Comparison of ENCODE assay signal across 20 cellular contexts in genomic region chr1:22327411-22327810, GRCh38.
"Had no signal": no experiment of that assay in that cellular context is flagged by ENCODE, and none has a peak within 500 bp of the region (broad histone marks: within the 10 kb centered on the region; RNA-seq: fewer than 3 reads in every experiment).

No MANE protein-coding gene starts in this region.

- H3K27ac ChIP-seq: ascending aorta, brain microvascular endothelial cell, dorsolateral prefrontal cortex, esophagus squamous epithelium, gastrocnemius medialis, spleen, thoracic aorta, upper lobe of left lung, WERI-Rb-1 had no signal

- ATAC-seq: activated CD8-positive, alpha-beta T cell treated with anti-CD3 and anti-CD28 coated beads, Interleukin-2, amount 10 ng/mL, durations not matched to agents 7 days and 5 days; activated naive CD4-positive, alpha-beta T cell treated with anti-CD3 and anti-CD28 coated beads, Interleukin-2, amount 50 U/mL, for 72 hours; activated T-helper 17 cell treated with anti-CD3 and anti-CD28 coated beads, Interleukin-2, amount 50 U/mL, for 72 hours; gastrocnemius medialis; left cardiac atrium had no signal

- H3K4me1 ChIP-seq: ascending aorta, esophagus squamous epithelium, gastrocnemius medialis, spleen, upper lobe of left lung had no signal

- H3K27ac Mint-ChIP-seq: activated CD8-positive, alpha-beta T cell treated with anti-CD3 and anti-CD28 coated beads, Interleukin-2, amount 10 ng/mL, durations not matched to agents 7 days and 5 days; activated naive CD4-positive, alpha-beta T cell treated with anti-CD3 and anti-CD28 coated beads, Interleukin-2, amount 50 U/mL, for 72 hours; activated T-cell treated with anti-CD3 and anti-CD28 coated beads, Interleukin-2, amount 50 U/mL, for 24 hours; activated T-helper 17 cell treated with anti-CD3 and anti-CD28 coated beads, Interleukin-2, amount 50 U/mL, for 72 hours; memory B cell had no signal

- H3K9me3 Mint-ChIP-seq: activated naive CD4-positive, alpha-beta T cell treated with anti-CD3 and anti-CD28 coated beads, Interleukin-2, amount 50 U/mL, for 72 hours; activated T-cell treated with anti-CD3 and anti-CD28 coated beads, Interleukin-2, amount 50 U/mL, for 24 hours; activated T-helper 17 cell treated with anti-CD3 and anti-CD28 coated beads, Interleukin-2, amount 50 U/mL, for 72 hours; memory B cell had no signal

- DNase-seq: activated CD4-positive, alpha-beta T cell treated with anti-CD3 and anti-CD28 coated beads, Interleukin-2, amount 50 U/mL, for 1 hour; activated CD8-positive, alpha-beta T cell treated with anti-CD3 and anti-CD28 coated beads, Interleukin-2, amount 10 ng/mL, durations not matched to agents 7 days and 5 days; activated T-cell treated with anti-CD3 and anti-CD28 coated beads, Interleukin-2, amount 50 U/mL, for 24 hours; brain microvascular endothelial cell; central memory CD4-positive, alpha-beta T cell; esophagus squamous epithelium; gastrocnemius medialis; hypothalamus; left cardiac atrium; retina; spleen; T-helper 1 cell; upper lobe of left lung; WERI-Rb-1 had no signal

- H3K9me3 ChIP-seq: ascending aorta, esophagus squamous epithelium, gastrocnemius medialis, spleen, thoracic aorta, upper lobe of left lung had no signal

- H3K36me3 ChIP-seq: ascending aorta, brain microvascular endothelial cell, esophagus squamous epithelium, gastrocnemius medialis, spleen, thoracic aorta, upper lobe of left lung, WERI-Rb-1 had no signal

- H3K27me3 ChIP-seq: ascending aorta, brain microvascular endothelial cell, upper lobe of left lung had no signal

- H3K4me1 Mint-ChIP-seq: activated T-helper 17 cell treated with anti-CD3 and anti-CD28 coated beads, Interleukin-2, amount 50 U/mL, for 72 hours; memory B cell had no signal

- H3K4me3 ChIP-seq: ascending aorta, dorsolateral prefrontal cortex, esophagus squamous epithelium, gastrocnemius medialis, spleen, thoracic aorta, upper lobe of left lung had no signal

- H3K4me3 Mint-ChIP-seq: activated CD8-positive, alpha-beta T cell treated with anti-CD3 and anti-CD28 coated beads, Interleukin-2, amount 10 ng/mL, durations not matched to agents 7 days and 5 days; activated T-cell treated with anti-CD3 and anti-CD28 coated beads, Interleukin-2, amount 50 U/mL, for 24 hours; activated T-helper 17 cell treated with anti-CD3 and anti-CD28 coated beads, Interleukin-2, amount 50 U/mL, for 72 hours; memory B cell had no signal

- H3K36me3 Mint-ChIP-seq: activated naive CD4-positive, alpha-beta T cell treated with anti-CD3 and anti-CD28 coated beads, Interleukin-2, amount 50 U/mL, for 72 hours; memory B cell had no signal

- H3K27me3 Mint-ChIP-seq: activated T-helper 17 cell treated with anti-CD3 and anti-CD28 coated beads, Interleukin-2, amount 50 U/mL, for 72 hours; memory B cell had no signal
